8 cellular contexts compared by ENCODE assay signal in genomic region chr21:36156339-36156814, GRCh38. TPM values are rescaled to one million over a fixed set of nuclear protein-coding genes. Genes with fewer than 3 reads are reported as not detected.
DNase-seq lines count a peak whose midpoint lies in the region; ATAC-seq and TF ChIP-seq lines count a peak whose summit lies in the region.

No MANE protein-coding gene starts in this region.

- peak overlapping the region; percentile 97 for H3K4me3 ChIP-seq in left ventricle myocardium inferior

- in situ Hi-C loops in GM13977 (cut with MboI; ENCODE audit: low pct_unique_long_range_greater_than_20kb, low sequenced_read_pairs, unreplicated experiment): no loop called here

- H3K9me3 ChIP-seq in left ventricle myocardium inferior (replicated peaks): peaks cover 11% of the 10 kb centered on the region

- H3K27me3 Mint-ChIP-seq in T-helper 1 cell treated with Interleukin-12 subunit alpha and Interleukin-12 subunit beta and Interleukin-4 antibody, amounts not matched to agents 30 μg/mL and 1 μg/mL, for 36 hours (ENCODE audit: low read depth): peaks cover 10% of the 10 kb centered on the region
- H3K27me3 Mint-ChIP-seq in progenitor cell of endocrine pancreas: no peaks in the 10 kb centered on the region

- intact Hi-C loops in left ventricle myocardium inferior (cut with micrococcal nuclease): no loop called here

- H3K36me3 Mint-ChIP-seq in T-helper 1 cell treated with Interleukin-12 subunit alpha and Interleukin-12 subunit beta and Interleukin-4 antibody, amounts not matched to agents 30 μg/mL and 1 μg/mL, for 36 hours (ENCODE audit: low read depth): peaks cover 11% of the 10 kb centered on the region
- peaks cover 1% of the 10 kb centered on the region for H3K36me3 Mint-ChIP-seq in progenitor cell of endocrine pancreas (ENCODE audit: insufficient read depth)

- peaks cover 29% of the 10 kb centered on the region for H3K4me1 ChIP-seq in left ventricle myocardium inferior

- H3K27ac ChIP-seq in left ventricle myocardium inferior (replicated peaks): peak overlapping the region; percentile 93

- DNase-seq in GM13977 (ENCODE audit: low spot score): peak; percentile 99
- DNase-seq in NCI-H1694 (lab: John Stamatoyannopoulos, UW): peak; percentile 99
- DNase-seq in amniotic stem cell (lab: John Stamatoyannopoulos, UW): peak; percentile 98
- peak; percentile 100 for DNase-seq in left ventricle myocardium inferior
- DNase-seq in progenitor cell of endocrine pancreas (ENCODE audit: low spot score, unreplicated experiment): peak; percentile 100
- DNase-seq in ureter (ENCODE audit: low spot score): peak; percentile 100

- H3K9me3 Mint-ChIP-seq in T-helper 1 cell treated with Interleukin-12 subunit alpha and Interleukin-12 subunit beta and Interleukin-4 antibody, amounts not matched to agents 30 μg/mL and 1 μg/mL, for 36 hours: no peaks in the 10 kb centered on the region
- no peaks in the 10 kb centered on the region for H3K9me3 Mint-ChIP-seq in progenitor cell of endocrine pancreas (ENCODE audit: low read depth)

- H3K4me3 Mint-ChIP-seq in T-helper 1 cell treated with Interleukin-12 subunit alpha and Interleukin-12 subunit beta and Interleukin-4 antibody, amounts not matched to agents 30 μg/mL and 1 μg/mL, for 36 hours: peak overlapping the region; percentile 60
- peak overlapping the region; percentile 83 for H3K4me3 Mint-ChIP-seq in progenitor cell of endocrine pancreas (ENCODE audit: low read depth)

- TF ChIP-seq CTCF in GM13977 (IDR thresholded peaks at IDR 0.05; ENCODE audit: extremely low read depth, insufficient read depth, missing control alignments) (no peak), left ventricle myocardium inferior (IDR thresholded peaks at IDR 0.05; ENCODE audit: borderline replicate concordance) (no peak), progenitor cell of endocrine pancreas (IDR thresholded peaks at IDR 0.05; ENCODE audit: unreplicated experiment) (no peak)

- H3K4me1 Mint-ChIP-seq in T-helper 1 cell treated with Interleukin-12 subunit alpha and Interleukin-12 subunit beta and Interleukin-4 antibody, amounts not matched to agents 30 μg/mL and 1 μg/mL, for 36 hours (ENCODE audit: low read depth): peaks cover 17% of the 10 kb centered on the region
- H3K4me1 Mint-ChIP-seq in progenitor cell of endocrine pancreas (ENCODE audit: low read depth): peaks cover 25% of the 10 kb centered on the region

- ATAC-seq in HG02938 (IDR thresholded peaks at IDR 0.05; ENCODE audit: unreplicated experiment): peak; percentile 80

- H3K36me3 ChIP-seq in left ventricle myocardium inferior: no peaks in the 10 kb centered on the region

- H3K27me3 ChIP-seq in left ventricle myocardium inferior (ENCODE audit: low read depth): no peaks in the 10 kb centered on the region

- H3K27ac Mint-ChIP-seq in T-helper 1 cell treated with Interleukin-12 subunit alpha and Interleukin-12 subunit beta and Interleukin-4 antibody, amounts not matched to agents 30 μg/mL and 1 μg/mL, for 36 hours: no peak overlapping the region
- H3K27ac Mint-ChIP-seq in progenitor cell of endocrine pancreas: peak overlapping the region; percentile 95

RNA-seq across cellular contexts. Expression of gene DOP1B, which starts 0.2 kb away (rescaled TPM):
- total RNA-seq in left ventricle myocardium inferior (13.6 TPM), progenitor cell of endocrine pancreas (47.7 and 57.4 TPM in 2 replicates), ureter (31.0 TPM)

RNA-seq across cellular contexts. Expression of gene CBR3, which starts 21.5 kb away (rescaled TPM):
- 2.0 TPM for total RNA-seq in left ventricle myocardium inferior
- not detected in 2 replicates for total RNA-seq in progenitor cell of endocrine pancreas
- 1.8 TPM for total RNA-seq in ureter

Comparison
In these comparisons a context has a peak if more than half of its experiments do, and no peak if none do; other contexts are left out.
1. Peak in every context shown above with its lines: DNase-seq, ATAC-seq, H3K4me3 ChIP-seq and H3K27ac ChIP-seq.